ENCODE assay signal across 8 cellular contexts in the genomic region with DNA sequence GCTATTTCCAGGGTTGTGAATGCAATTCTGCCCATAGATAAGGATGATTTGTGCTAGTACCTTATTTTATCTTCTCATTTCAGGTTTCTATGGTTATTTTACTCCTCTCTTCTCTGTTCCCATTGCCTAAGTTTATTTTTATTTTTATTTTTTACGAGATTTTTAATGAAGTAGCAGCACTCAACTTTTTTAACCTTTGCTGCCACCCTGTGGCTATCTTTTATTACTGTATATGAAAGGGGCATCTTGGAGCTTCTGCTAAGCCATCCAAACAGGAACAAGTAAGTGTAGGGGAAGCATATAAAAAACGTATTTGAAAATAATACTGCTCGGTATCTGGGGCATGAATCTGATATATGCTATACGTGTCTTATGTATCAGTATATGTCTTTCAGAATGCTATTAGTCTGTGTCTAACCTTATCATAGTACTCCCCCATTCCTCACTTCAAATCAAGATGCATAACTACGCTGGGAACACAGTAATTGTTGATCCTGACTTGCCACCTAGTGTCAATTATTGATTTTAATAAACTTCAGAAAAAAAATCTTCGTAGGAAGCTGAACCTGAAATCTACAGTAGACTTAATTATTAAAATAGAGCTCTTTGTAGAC.
DNase-seq lines count a peak whose midpoint lies in the region; ATAC-seq and TF ChIP-seq lines count a peak whose summit lies in the region.

No MANE protein-coding gene starts in this region.

- no peak for TF ChIP-seq EP300 in tibial nerve (IDR thresholded peaks at IDR 0.05)

- H3K9me3 ChIP-seq in ascending aorta = no peaks in the 10 kb centered on the region
- H3K9me3 ChIP-seq in tibial nerve = no peaks in the 10 kb centered on the region

- TF ChIP-seq CTCF in ascending aorta (IDR thresholded peaks at IDR 0.05) (peak; percentile 25 to 58 (median 53)), tibial nerve (IDR thresholded peaks at IDR 0.05) (peak; percentile 34 to 53 (median 42))

- WGBS in tibial nerve, 2 donors = 24 to 25% methylated on average over 6 of the region's 6 CpGs

- TF ChIP-seq POLR2A in tibial nerve (IDR thresholded peaks at IDR 0.05) = no peak

- H3K27ac ChIP-seq in ascending aorta = no peak overlapping the region
- H3K27ac ChIP-seq in tibial nerve = no peak overlapping the region

- H3K4me1 ChIP-seq in ascending aorta (no peaks in the 10 kb centered on the region), tibial nerve (peaks cover 0 to 3% (median 0%) of the 10 kb centered on the region in 4 donors)

- ATAC-seq in activated T-cell treated with anti-CD3 and anti-CD28 coated beads, Interleukin-2, amount 50 U/mL, for 4 hours = peak; percentile 40 to 65

- intact Hi-C loops in ascending aorta (cut with DNase I) = loop anchor here (5.0 to 10.0 kb wide), 2 partner anchors 395 to 507 kb away; a partner anchor contains a TSS

- no peak overlapping the region for H3K4me3 ChIP-seq in ascending aorta
- no peak overlapping the region for H3K4me3 ChIP-seq in tibial nerve

- H3K4me1 Mint-ChIP-seq in activated T-cell treated with anti-CD3 and anti-CD28 coated beads, Interleukin-2, amount 50 U/mL, for 4 hours (ENCODE audit: low read depth) = peaks cover 24% of the 10 kb centered on the region
- H3K4me1 Mint-ChIP-seq in immature natural killer cell = peaks cover 17 to 31% of the 10 kb centered on the region in 2 donors
- peaks cover 22% of the 10 kb centered on the region for H3K4me1 Mint-ChIP-seq in activated T-cell treated with anti-CD3 and anti-CD28 coated beads, Interleukin-2, amount 50 U/mL, for 24 hours (ENCODE audit: low read depth)

- no peak for DNase-seq in activated T-cell treated with anti-CD3 and anti-CD28 coated beads, Interleukin-2, amount 50 U/mL, for 4 hours
- DNase-seq in activated T-cell treated with anti-CD3 and anti-CD28 coated beads for 4 hours (no peak), MV-4-11 (lab: John Stamatoyannopoulos, UW) (peak; percentile 41), ascending aorta (ENCODE audit: low spot score in 2 of 2) (no peak), immature natural killer cell (peak; percentile 30 to 45 (median 39)), tibial nerve (ENCODE audit: low spot score in 2 of 2) (no peak)
- no peak for DNase-seq in stimulated activated CD4-positive, alpha-beta T cell treated with anti-CD3 and anti-CD28 coated beads, Interleukin-2, amount 100 ng/mL, for 48 hours
- no peak for DNase-seq in activated T-cell treated with anti-CD3 and anti-CD28 coated beads, Interleukin-2, amount 50 U/mL, for 24 hours

- H3K27ac Mint-ChIP-seq in immature natural killer cell = peak overlapping the region in 2 of 6 donors; percentile 20 to 60
- H3K27ac Mint-ChIP-seq in activated T-cell treated with anti-CD3 and anti-CD28 coated beads, Interleukin-2, amount 50 U/mL, for 24 hours = no peak overlapping the region

- H3K4me3 Mint-ChIP-seq in activated T-cell treated with anti-CD3 and anti-CD28 coated beads, Interleukin-2, amount 50 U/mL, for 4 hours = no peak overlapping the region
- H3K4me3 Mint-ChIP-seq in immature natural killer cell = no peak overlapping the region
- H3K4me3 Mint-ChIP-seq in activated T-cell treated with anti-CD3 and anti-CD28 coated beads, Interleukin-2, amount 50 U/mL, for 24 hours = no peak overlapping the region

- H3K36me3 ChIP-seq in ascending aorta = no peaks in the 10 kb centered on the region
- no peaks in the 10 kb centered on the region for H3K36me3 ChIP-seq in tibial nerve

- H3K27me3 ChIP-seq in ascending aorta (no peaks in the 10 kb centered on the region), tibial nerve (no peaks in the 10 kb centered on the region)

- peaks cover 10% of the 10 kb centered on the region for H3K36me3 Mint-ChIP-seq in activated T-cell treated with anti-CD3 and anti-CD28 coated beads, Interleukin-2, amount 50 U/mL, for 4 hours (ENCODE audit: insufficient read depth)
- H3K36me3 Mint-ChIP-seq in immature natural killer cell = peaks cover 9 to 11% (median 10%) of the 10 kb centered on the region in 3 donors
- peaks cover 2% of the 10 kb centered on the region for H3K36me3 Mint-ChIP-seq in activated T-cell treated with anti-CD3 and anti-CD28 coated beads, Interleukin-2, amount 50 U/mL, for 24 hours (ENCODE audit: low read depth)

- H3K9me3 Mint-ChIP-seq in activated T-cell treated with anti-CD3 and anti-CD28 coated beads, Interleukin-2, amount 50 U/mL, for 4 hours = peaks cover 11% of the 10 kb centered on the region
- H3K9me3 Mint-ChIP-seq in immature natural killer cell = no peaks in the 10 kb centered on the region
- no peaks in the 10 kb centered on the region for H3K9me3 Mint-ChIP-seq in activated T-cell treated with anti-CD3 and anti-CD28 coated beads, Interleukin-2, amount 50 U/mL, for 24 hours

- H3K27me3 Mint-ChIP-seq in activated T-cell treated with anti-CD3 and anti-CD28 coated beads, Interleukin-2, amount 50 U/mL, for 4 hours (ENCODE audit: low read depth) = no peaks in the 10 kb centered on the region
- H3K27me3 Mint-ChIP-seq in immature natural killer cell (ENCODE audit: low read depth in 3 of 3) = peaks cover 0 to 2% (median 0%) of the 10 kb centered on the region in 3 donors
- no peaks in the 10 kb centered on the region for H3K27me3 Mint-ChIP-seq in activated T-cell treated with anti-CD3 and anti-CD28 coated beads, Interleukin-2, amount 50 U/mL, for 24 hours

Comparison
In these comparisons a context has a peak if more than half of its experiments do, and no peak if none do; other contexts are left out.
1. DNase-seq: peak in MV-4-11 (single experiment) and immature natural killer cell (3 of 3); none in activated T-cell treated with anti-CD3 and anti-CD28 coated beads, Interleukin-2, amount 50 U/mL, for 4 hours (single experiment), activated T-cell treated with anti-CD3 and anti-CD28 coated beads for 4 hours (single experiment), ascending aorta (0 of 2), tibial nerve (0 of 2), stimulated activated CD4-positive, alpha-beta T cell treated with anti-CD3 and anti-CD28 coated beads, Interleukin-2, amount 100 ng/mL, for 48 hours (0 of 2) and activated T-cell treated with anti-CD3 and anti-CD28 coated beads, Interleukin-2, amount 50 U/mL, for 24 hours (single experiment).